ENCODE assay signal across 9 cellular contexts in genomic region chr17:45315583-45316270, GRCh38. TPM values are rescaled to one million over a fixed set of nuclear protein-coding genes. Genes with fewer than 3 reads are reported as not detected.
DNase-seq lines count a peak whose midpoint lies in the region; FAIRE-seq and TF ChIP-seq lines count a peak whose summit lies in the region.
"Had no signal": no experiment of that assay in that cellular context is flagged by ENCODE, and none has a peak within 500 bp of the region (broad histone marks: within the 10 kb centered on the region; RNA-seq: fewer than 3 reads in every experiment).

No MANE protein-coding gene starts in this region.

- H3K4me1 ChIP-seq in stomach smooth muscle (ENCODE audit: control insufficient read depth, insufficient read depth, low read length) = peaks cover 63% of the 10 kb centered on the region

- H3K27me3 Mint-ChIP-seq in activated T-helper 1 cell treated with anti-CD3 and anti-CD28 coated beads, Interleukin-12 subunit alpha, Interleukin-12 subunit beta, Interleukin-2, Interleukin-4 antibody, amounts not matched to agents 30 ng/mL and 10 ng/mL and 1 ng/mL, durations not matched to agents 14 hours and 24 hours and 36 hours (ENCODE audit: insufficient read depth) = no peaks in the 10 kb centered on the region

- H3K9ac ChIP-seq in stomach smooth muscle (ENCODE audit: low read length in 2 of 2) = peak overlapping the region; percentile 89 to 94

- peaks cover 2% of the 10 kb centered on the region in 2 donors for H3K36me3 ChIP-seq in stomach smooth muscle (ENCODE audit: control insufficient read depth in 2 of 2, insufficient read depth in 2 of 2, low read length in 2 of 2)

- H3K4me3 ChIP-seq in iPS-18c (ENCODE audit: insufficient read depth, low read depth, low read length) (peak overlapping the region; percentile 91), stomach smooth muscle (ENCODE audit: low read length in 2 of 2) (peak overlapping the region; percentile 74 to 98)

- no peaks in the 10 kb centered on the region for H3K9me3 Mint-ChIP-seq in activated T-helper 1 cell treated with anti-CD3 and anti-CD28 coated beads, Interleukin-12 subunit alpha, Interleukin-12 subunit beta, Interleukin-2, Interleukin-4 antibody, amounts not matched to agents 30 ng/mL and 10 ng/mL and 1 ng/mL, durations not matched to agents 14 hours and 24 hours and 36 hours

- peak overlapping the region; percentile 95 for H3K4me3 Mint-ChIP-seq in activated T-helper 1 cell treated with anti-CD3 and anti-CD28 coated beads, Interleukin-12 subunit alpha, Interleukin-12 subunit beta, Interleukin-2, Interleukin-4 antibody, amounts not matched to agents 30 ng/mL and 10 ng/mL and 1 ng/mL, durations not matched to agents 14 hours and 24 hours and 36 hours

- H3K9me3 ChIP-seq in iPS-18c (ENCODE audit: control insufficient read depth, insufficient read depth, low read length) (no peaks in the 10 kb centered on the region), stomach smooth muscle (ENCODE audit: control insufficient read depth in 2 of 2, low read length in 2 of 2) (no peaks in the 10 kb centered on the region)

- H3K27me3 ChIP-seq in stomach smooth muscle (ENCODE audit: control insufficient read depth in 1 of 2, insufficient read depth in 2 of 2, low read length in 2 of 2) = no peaks in the 10 kb centered on the region

- peak; percentile 55 for DNase-seq in NCI-H82 (lab: John Stamatoyannopoulos, UW)
- DNase-seq in NCI-H82 treated with DMSO at 0.1 percent for 48 hours (lab: John Stamatoyannopoulos, UW; ENCODE audit: unreplicated experiment) = no peak
- no peak for DNase-seq in activated T-helper 1 cell treated with anti-CD3 and anti-CD28 coated beads, Interleukin-12 subunit alpha, Interleukin-12 subunit beta, Interleukin-2, Interleukin-4 antibody, amounts not matched to agents 30 ng/mL and 10 ng/mL and 1 ng/mL, durations not matched to agents 14 hours and 24 hours and 36 hours (ENCODE audit: low spot score)
- no peak for DNase-seq in NCI-H1105 treated with DMSO at 0.1 percent for 48 hours (lab: John Stamatoyannopoulos, UW)
- DNase-seq in H54 (ENCODE audit: insufficient read length, low spot score) = no peak
- no peak for DNase-seq in NCI-H2227 treated with DMSO at 0.1 percent for 48 hours (lab: John Stamatoyannopoulos, UW)

- peak overlapping the region; percentile 95 for H3K27ac ChIP-seq in stomach smooth muscle (ENCODE audit: low read length)

- peaks cover 39% of the 10 kb centered on the region for H3K36me3 Mint-ChIP-seq in activated T-helper 1 cell treated with anti-CD3 and anti-CD28 coated beads, Interleukin-12 subunit alpha, Interleukin-12 subunit beta, Interleukin-2, Interleukin-4 antibody, amounts not matched to agents 30 ng/mL and 10 ng/mL and 1 ng/mL, durations not matched to agents 14 hours and 24 hours and 36 hours (ENCODE audit: low read depth)

- H3K27ac Mint-ChIP-seq in activated T-helper 1 cell treated with anti-CD3 and anti-CD28 coated beads, Interleukin-12 subunit alpha, Interleukin-12 subunit beta, Interleukin-2, Interleukin-4 antibody, amounts not matched to agents 30 ng/mL and 10 ng/mL and 1 ng/mL, durations not matched to agents 14 hours and 24 hours and 36 hours = peak overlapping the region; percentile 99

- intact Hi-C loops in activated T-helper 1 cell treated with anti-CD3 and anti-CD28 coated beads, Interleukin-12 subunit alpha, Interleukin-12 subunit beta, Interleukin-2, Interleukin-4 antibody, amounts not matched to agents 30 ng/mL and 10 ng/mL and 1 ng/mL, durations not matched to agents 14 hours and 24 hours and 36 hours (cut with micrococcal nuclease) = loop anchor here (2.0 to 5.0 kb wide), 4 partner anchors 13 to 877 kb away; partner anchors contain the start of genes DCAKD, KANSL1 and KIF18B

- no peak for TF ChIP-seq POLR2A in H54 (IDR thresholded peaks at IDR 0.05; ENCODE audit: low read depth, low read length)

- peaks cover 80% of the 10 kb centered on the region for H3K4me1 Mint-ChIP-seq in activated T-helper 1 cell treated with anti-CD3 and anti-CD28 coated beads, Interleukin-12 subunit alpha, Interleukin-12 subunit beta, Interleukin-2, Interleukin-4 antibody, amounts not matched to agents 30 ng/mL and 10 ng/mL and 1 ng/mL, durations not matched to agents 14 hours and 24 hours and 36 hours (ENCODE audit: low read depth)

- no peak for FAIRE-seq in H54 (lab: Jason Lieb, UNC)

RNA-seq across cellular contexts. Expression of gene MAP3K14, which starts 1.1 kb away (rescaled TPM):
- 64.4 and 64.7 TPM in 2 replicates for total RNA-seq in activated T-helper 1 cell treated with anti-CD3 and anti-CD28 coated beads, Interleukin-12 subunit alpha, Interleukin-12 subunit beta, Interleukin-2, Interleukin-4 antibody, amounts not matched to agents 30 ng/mL and 10 ng/mL and 1 ng/mL, durations not matched to agents 14 hours and 24 hours and 36 hours

RNA-seq across cellular contexts. Expression of gene SPATA32, which starts 53.8 kb away (rescaled TPM):
- 0.44 and 0.56 TPM in 2 replicates for total RNA-seq in activated T-helper 1 cell treated with anti-CD3 and anti-CD28 coated beads, Interleukin-12 subunit alpha, Interleukin-12 subunit beta, Interleukin-2, Interleukin-4 antibody, amounts not matched to agents 30 ng/mL and 10 ng/mL and 1 ng/mL, durations not matched to agents 14 hours and 24 hours and 36 hours
- total RNA-seq: Daoy had no signal
